1 cellular context compared by ENCODE assay signal in the genomic region with DNA sequence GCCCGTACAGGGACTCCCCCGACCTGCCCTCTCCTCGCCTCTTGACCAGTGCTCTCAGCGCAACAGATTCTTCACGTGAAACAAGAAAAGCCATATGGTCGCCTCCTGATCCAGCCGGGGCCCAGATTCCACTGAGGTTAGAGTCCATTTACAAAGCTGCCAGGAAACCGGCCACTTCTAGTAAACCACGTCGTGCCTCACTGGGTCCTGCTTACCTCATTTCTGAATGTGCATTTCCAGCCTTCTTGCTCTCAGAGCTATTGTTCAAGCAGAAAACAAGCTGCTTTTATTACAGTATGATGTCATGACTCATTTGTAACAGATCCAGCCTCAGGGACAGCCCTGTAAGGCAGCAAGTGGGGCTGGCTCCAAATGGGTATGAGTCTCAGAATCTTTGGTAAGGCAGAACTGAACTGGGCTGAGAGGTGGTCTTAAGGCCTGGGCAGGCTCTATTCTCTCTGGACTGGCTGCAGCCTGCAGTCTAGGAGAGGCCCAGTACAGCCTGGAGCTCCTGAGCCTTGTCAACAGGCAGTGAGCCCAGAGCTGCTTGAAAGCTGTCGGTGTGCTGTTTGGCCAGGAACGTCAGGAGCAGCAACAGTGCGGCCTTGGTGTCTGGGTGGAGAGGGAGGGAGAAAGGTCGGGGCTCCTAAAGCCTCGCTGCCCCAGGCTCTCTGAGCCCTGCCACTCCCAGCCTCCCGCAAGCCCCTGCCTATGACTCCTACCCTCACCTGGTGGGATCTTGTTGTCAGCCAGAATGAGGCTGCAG.
TF ChIP-seq lines count a peak whose summit lies in the region.

No MANE protein-coding gene starts in this region.

TF ChIP-seq in HepG2, 621 proteins besides CTCF, POLR2A, EP300 and RAD21:
- TF ChIP-seq CREB1 (IDR thresholded peaks at IDR 0.05): 0 out of 2 replicates have a peak, but pooled peaks have one; percentile 24
- TF ChIP-seq CREB1 (CRISPR knock-in tag; IDR thresholded peaks at IDR 0.05): no peak
- peak; percentile 23; the same call in 1 of the 2 replicates for TF ChIP-seq ZNF446 (CRISPR knock-in tag; IDR thresholded peaks at IDR 0.05)
- no peak for TF ChIP-seq UBTF (CRISPR knock-in tag; IDR thresholded peaks at IDR 0.05)
- peak; percentile 32; the same call in 1 of the 2 replicates for TF ChIP-seq NCOA1 (CRISPR knock-in tag; IDR thresholded peaks at IDR 0.05)
- TF ChIP-seq, protein P1, sequence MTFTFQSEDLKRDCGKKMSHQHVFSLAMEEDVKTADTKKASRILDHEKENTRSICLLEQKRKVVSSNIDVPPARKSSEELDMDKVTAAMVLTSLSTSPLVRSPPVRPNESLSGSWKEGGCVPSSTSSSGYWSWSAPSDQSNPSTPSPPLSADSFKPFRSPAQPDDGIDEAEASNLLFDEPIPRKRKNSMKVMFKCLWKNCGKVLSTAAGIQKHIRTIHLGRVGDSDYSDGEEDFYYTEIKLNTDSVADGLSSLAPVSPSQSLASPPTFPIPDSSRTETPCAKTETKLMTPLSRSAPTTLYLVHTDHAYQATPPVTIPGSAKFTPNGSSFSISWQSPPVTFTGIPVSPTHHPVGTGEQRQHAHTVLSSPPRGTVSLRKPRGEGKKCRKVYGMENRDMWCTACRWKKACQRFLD (CRISPR knock-in tag; IDR thresholded peaks at IDR 0.05; ENCODE audit: borderline replicate concordance): no peak
- TF ChIP-seq HES4 (CRISPR knock-in tag; IDR thresholded peaks at IDR 0.05; ENCODE audit: borderline replicate concordance): 0 out of 2 replicates have a peak, but pooled peaks have one; percentile 22
- no peak for TF ChIP-seq ZNF124 (CRISPR knock-in tag; IDR thresholded peaks at IDR 0.05)
- peak; percentile 84 for TF ChIP-seq ATF7 (IDR thresholded peaks at IDR 0.05)
- TF ChIP-seq ATF7 (CRISPR knock-in tag; IDR thresholded peaks at IDR 0.05): no peak
- 0 out of 2 replicates have a peak, but pooled peaks have one; percentile 27 for TF ChIP-seq ZNF431 (CRISPR knock-in tag; IDR thresholded peaks at IDR 0.05; ENCODE audit: borderline replicate concordance, low read depth)
